ENCODE assay signal across 39 cellular contexts in the genomic region with DNA sequence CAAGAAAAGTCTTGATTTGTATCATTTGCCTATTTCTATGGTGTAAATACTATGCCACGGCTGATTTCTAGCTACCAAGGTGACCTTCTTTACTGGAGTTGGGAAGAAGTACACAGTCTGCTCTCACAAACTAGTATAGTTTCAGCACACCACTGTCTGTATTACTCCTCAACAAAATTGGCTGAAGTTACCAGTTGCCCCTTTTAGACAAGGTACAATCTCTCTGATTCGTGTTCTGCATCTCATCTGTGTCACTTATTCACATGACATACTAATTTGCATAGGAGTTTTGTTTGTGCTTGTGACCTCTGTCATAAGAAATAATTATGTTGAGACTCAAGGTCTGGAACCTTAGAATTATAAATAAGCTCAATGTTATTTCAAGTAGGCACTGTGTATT.
"Had no signal": no experiment of that assay in that cellular context is flagged by ENCODE, and none has a peak within 500 bp of the region (broad histone marks: within the 10 kb centered on the region; RNA-seq: fewer than 3 reads in every experiment).

No MANE protein-coding gene starts in this region.

- H3K36me3 ChIP-seq: adrenal gland, ascending aorta, brain microvascular endothelial cell, breast epithelium, cardiac muscle cell had no signal

- H3K4me1 Mint-ChIP-seq: activated naive CD4-positive, alpha-beta T cell treated with anti-CD3 and anti-CD28 coated beads, Interleukin-2, amount 10 ng/mL, durations not matched to agents 7 days and 5 days; activated naive CD4-positive, alpha-beta T cell treated with anti-CD3 and anti-CD28 coated beads, Interleukin-2, amount 50 U/mL, for 24 hours; activated naive CD8-positive, alpha-beta T cell treated with anti-CD3 and anti-CD28 coated beads for 36 hours; activated naive CD8-positive, alpha-beta T cell treated with anti-CD3 and anti-CD28 coated beads, Interleukin-2, amount 10 ng/mL, durations not matched to agents 7 days and 5 days; activated naive CD8-positive, alpha-beta T cell treated with anti-CD3 and anti-CD28 coated beads, Interleukin-2, amount 50 U/mL, for 24 hours; activated T-helper 17 cell treated with anti-CD3 and anti-CD28 coated beads, Interleukin-2, amount 50 U/mL, for 72 hours; central memory CD8-positive, alpha-beta T cell had no signal

- H3K4me3 ChIP-seq: adrenal gland, ascending aorta, body of pancreas, breast epithelium, cardiac muscle cell had no signal

- H3K9me3 ChIP-seq: adrenal gland, ascending aorta, body of pancreas, breast epithelium had no signal

- H3K9me3 Mint-ChIP-seq: activated naive CD4-positive, alpha-beta T cell treated with anti-CD3 and anti-CD28 coated beads for 36 hours; activated naive CD4-positive, alpha-beta T cell treated with anti-CD3 and anti-CD28 coated beads, Interleukin-2, amount 10 ng/mL, durations not matched to agents 7 days and 5 days; activated T-helper 1 cell treated with anti-CD3 and anti-CD28 coated beads, Interleukin-12 subunit alpha, Interleukin-12 subunit beta, Interleukin-2, Interleukin-4 antibody, amounts not matched to agents 30 ng/mL and 10 ng/mL and 1 ng/mL, durations not matched to agents 14 hours and 24 hours and 36 hours; brain had no signal

- H3K4me3 Mint-ChIP-seq: activated naive CD4-positive, alpha-beta T cell treated with anti-CD3 and anti-CD28 coated beads for 36 hours; activated naive CD4-positive, alpha-beta T cell treated with anti-CD3 and anti-CD28 coated beads, Interleukin-2, amount 10 ng/mL, durations not matched to agents 7 days and 5 days; activated naive CD4-positive, alpha-beta T cell treated with anti-CD3 and anti-CD28 coated beads, Interleukin-2, amount 50 U/mL, for 24 hours; activated naive CD8-positive, alpha-beta T cell; activated naive CD8-positive, alpha-beta T cell treated with anti-CD3 and anti-CD28 coated beads for 36 hours; activated naive CD8-positive, alpha-beta T cell treated with anti-CD3 and anti-CD28 coated beads, Interleukin-2, amount 10 ng/mL, durations not matched to agents 7 days and 5 days; activated naive CD8-positive, alpha-beta T cell treated with anti-CD3 and anti-CD28 coated beads, Interleukin-2, amount 50 U/mL, for 24 hours; activated T-cell treated with anti-CD3 and anti-CD28 coated beads, Interleukin-2, amount 50 U/mL, for 24 hours; activated T-cell treated with anti-CD3 and anti-CD28 coated beads, Interleukin-2, amount 50 U/mL, for 4 hours; activated T-cell treated with anti-CD3 and anti-CD28 coated beads, Interleukin-2, amount 50 U/mL, for 72 hours; activated T-helper 1 cell treated with anti-CD3 and anti-CD28 coated beads, Interleukin-12 subunit alpha, Interleukin-12 subunit beta, Interleukin-2, Interleukin-4 antibody, amounts not matched to agents 30 ng/mL and 10 ng/mL and 1 ng/mL, durations not matched to agents 14 hours and 24 hours and 36 hours; activated T-helper 17 cell treated with anti-CD3 and anti-CD28 coated beads, Interleukin-2, amount 50 U/mL, for 72 hours; brain; central memory CD8-positive, alpha-beta T cell had no signal

- DNase-seq: activated effector memory CD4-positive, alpha-beta T cell treated with anti-CD3 and anti-CD28 coated beads, Interleukin-2, amount 50 U/mL, for 16 hours; activated effector memory CD4-positive, alpha-beta T cell treated with Interleukin-2 at 50 U/mL for 16 hours; activated gamma-delta T cell; activated gamma-delta T cell treated with Interleukin-2 at 50 U/mL for 16 hours; activated naive CD4-positive, alpha-beta T cell; activated naive CD4-positive, alpha-beta T cell treated with anti-CD3 and anti-CD28 coated beads for 36 hours; activated naive CD4-positive, alpha-beta T cell treated with anti-CD3 and anti-CD28 coated beads, Interleukin-2, amount 10 ng/mL, durations not matched to agents 7 days and 5 days; activated naive CD4-positive, alpha-beta T cell treated with anti-CD3 and anti-CD28 coated beads, Interleukin-2, amount 50 U/mL, for 16 hours; activated naive CD4-positive, alpha-beta T cell treated with Interleukin-2 at 50 U/mL for 16 hours; activated naive CD8-positive, alpha-beta T cell treated with anti-CD3 and anti-CD28 coated beads for 36 hours; activated naive CD8-positive, alpha-beta T cell treated with anti-CD3 and anti-CD28 coated beads, Interleukin-2, amount 10 ng/mL, durations not matched to agents 7 days and 5 days; activated naive CD8-positive, alpha-beta T cell treated with anti-CD3 and anti-CD28 coated beads, Interleukin-2, amount 50 U/mL, for 24 hours; activated T-cell treated with anti-CD3 and anti-CD28 coated beads, Interleukin-2, amount 50 U/mL, for 1 hour; activated T-cell treated with anti-CD3 and anti-CD28 coated beads, Interleukin-2, amount 50 U/mL, for 24 hours; activated T-cell treated with anti-CD3 and anti-CD28 coated beads, Interleukin-2, amount 50 U/mL, for 4 hours; activated T-cell treated with anti-CD3 and anti-CD28 coated beads, Interleukin-2, amount 50 U/mL, for 48 hours; activated T-cell treated with anti-CD3 and anti-CD28 coated beads, Interleukin-2, amount 50 U/mL, for 72 hours; adrenal gland; amniotic stem cell; amygdala; anterior cingulate cortex; aorta; body of pancreas; brain microvascular endothelial cell; caudate nucleus; central memory CD4-positive, alpha-beta T cell; cerebellar nuclear complex had no signal

- FAIRE-seq: bronchial epithelial cell had no signal

- H3K27me3 Mint-ChIP-seq: activated naive CD4-positive, alpha-beta T cell treated with anti-CD3 and anti-CD28 coated beads, Interleukin-2, amount 10 ng/mL, durations not matched to agents 7 days and 5 days; activated naive CD4-positive, alpha-beta T cell treated with anti-CD3 and anti-CD28 coated beads, Interleukin-2, amount 50 U/mL, for 24 hours; activated naive CD8-positive, alpha-beta T cell; activated naive CD8-positive, alpha-beta T cell treated with anti-CD3 and anti-CD28 coated beads, Interleukin-2, amount 10 ng/mL, durations not matched to agents 7 days and 5 days; activated naive CD8-positive, alpha-beta T cell treated with anti-CD3 and anti-CD28 coated beads, Interleukin-2, amount 50 U/mL, for 24 hours; activated T-cell treated with anti-CD3 and anti-CD28 coated beads, Interleukin-2, amount 50 U/mL, for 24 hours; activated T-helper 17 cell treated with anti-CD3 and anti-CD28 coated beads, Interleukin-2, amount 50 U/mL, for 72 hours; brain; central memory CD8-positive, alpha-beta T cell had no signal

- H3K27ac ChIP-seq: adrenal gland, ascending aorta, body of pancreas, brain microvascular endothelial cell, breast epithelium, cardiac muscle cell had no signal

- H3K27me3 ChIP-seq: adrenal gland, ascending aorta, body of pancreas, brain microvascular endothelial cell, breast epithelium, cardiac muscle cell had no signal

- H3K36me3 Mint-ChIP-seq: activated naive CD4-positive, alpha-beta T cell treated with anti-CD3 and anti-CD28 coated beads, Interleukin-2, amount 10 ng/mL, durations not matched to agents 7 days and 5 days; activated naive CD4-positive, alpha-beta T cell treated with anti-CD3 and anti-CD28 coated beads, Interleukin-2, amount 50 U/mL, for 72 hours; activated naive CD8-positive, alpha-beta T cell; activated naive CD8-positive, alpha-beta T cell treated with anti-CD3 and anti-CD28 coated beads for 36 hours; activated naive CD8-positive, alpha-beta T cell treated with anti-CD3 and anti-CD28 coated beads, Interleukin-2, amount 10 ng/mL, durations not matched to agents 7 days and 5 days; brain had no signal

- ATAC-seq: activated naive CD4-positive, alpha-beta T cell treated with anti-CD3 and anti-CD28 coated beads, Interleukin-2, amount 50 U/mL, for 72 hours; activated naive CD8-positive, alpha-beta T cell treated with anti-CD3 and anti-CD28 coated beads, Interleukin-2, amount 50 U/mL, for 24 hours; activated T-cell treated with anti-CD3 and anti-CD28 coated beads, Interleukin-2, amount 50 U/mL, for 4 hours; activated T-cell treated with anti-CD3 and anti-CD28 coated beads, Interleukin-2, amount 50 U/mL, for 72 hours; activated T-helper 17 cell treated with anti-CD3 and anti-CD28 coated beads, Interleukin-2, amount 50 U/mL, for 72 hours; body of pancreas had no signal

- H3K4me1 ChIP-seq: adrenal gland, ascending aorta, body of pancreas, breast epithelium had no signal

- H3K27ac Mint-ChIP-seq: activated naive CD4-positive, alpha-beta T cell treated with anti-CD3 and anti-CD28 coated beads for 36 hours; activated naive CD4-positive, alpha-beta T cell treated with anti-CD3 and anti-CD28 coated beads, Interleukin-2, amount 10 ng/mL, durations not matched to agents 7 days and 5 days; activated naive CD4-positive, alpha-beta T cell treated with anti-CD3 and anti-CD28 coated beads, Interleukin-2, amount 50 U/mL, for 24 hours; activated naive CD4-positive, alpha-beta T cell treated with anti-CD3 and anti-CD28 coated beads, Interleukin-2, amount 50 U/mL, for 72 hours; activated naive CD8-positive, alpha-beta T cell; activated naive CD8-positive, alpha-beta T cell treated with anti-CD3 and anti-CD28 coated beads for 36 hours; activated naive CD8-positive, alpha-beta T cell treated with anti-CD3 and anti-CD28 coated beads, Interleukin-2, amount 10 ng/mL, durations not matched to agents 7 days and 5 days; activated naive CD8-positive, alpha-beta T cell treated with anti-CD3 and anti-CD28 coated beads, Interleukin-2, amount 50 U/mL, for 24 hours; activated T-cell treated with anti-CD3 and anti-CD28 coated beads, Interleukin-2, amount 50 U/mL, for 24 hours; activated T-cell treated with anti-CD3 and anti-CD28 coated beads, Interleukin-2, amount 50 U/mL, for 72 hours; activated T-helper 1 cell treated with anti-CD3 and anti-CD28 coated beads, Interleukin-12 subunit alpha, Interleukin-12 subunit beta, Interleukin-2, Interleukin-4 antibody, amounts not matched to agents 30 ng/mL and 10 ng/mL and 1 ng/mL, durations not matched to agents 14 hours and 24 hours and 36 hours; activated T-helper 17 cell treated with anti-CD3 and anti-CD28 coated beads, Interleukin-2, amount 50 U/mL, for 72 hours; activated T-helper 2 cell treated with anti-CD3 and anti-CD28 coated beads, Interferon-gamma antibody, Interleukin-2, Interleukin-4, amounts not matched to agents 10 μg/mL and 5 μg/mL and 100 μg/mL, durations not matched to agents 14 hours and 24 hours and 36 hours had no signal
